Comparison of ENCODE assay signal across 24 cellular contexts in genomic region chr1:99748419-99748818, GRCh38. TPM values are rescaled to one million over a fixed set of nuclear protein-coding genes. Genes with fewer than 3 reads are reported as not detected.
DNase-seq lines count a peak whose midpoint lies in the region; ATAC-seq and TF ChIP-seq lines count a peak whose summit lies in the region.
"Had no signal": no experiment of that assay in that cellular context is flagged by ENCODE, and none has a peak within 500 bp of the region (broad histone marks: within the 10 kb centered on the region; RNA-seq: fewer than 3 reads in every experiment).

No MANE protein-coding gene starts in this region.

- WGBS in SK-N-SH (ENCODE audit: low lambda C conversion rate) = 50% methylated on average over 2 of the region's 2 CpGs

- H3K9me2 ChIP-seq in SK-N-SH = no peaks in the 10 kb centered on the region

- POLR2A ChIA-PET in SK-N-SH (lab: Yijun Ruan, JAX) = no interaction called here

- no peaks in the 10 kb centered on the region for H3K4me1 ChIP-seq in SK-N-SH (ENCODE audit: control insufficient read depth in 1 of 2, insufficient read depth in 2 of 2, low read depth in 1 of 2, low read length in 1 of 2)
- H3K4me1 ChIP-seq: neural progenitor cell had no signal

- H2AFZ ChIP-seq in SK-N-SH (ENCODE audit: low read depth) = no peak overlapping the region
- H2AFZ ChIP-seq: neural progenitor cell had no signal

- no peak overlapping the region for H3K4me2 ChIP-seq in SK-N-SH
- H3K4me2 ChIP-seq: KMS-11, neural progenitor cell had no signal

- TF ChIP-seq CTCF in SK-N-SH (IDR thresholded peaks at IDR 0.05) (no peak), fibroblast of villous mesenchyme (IDR thresholded peaks at IDR 0.05; ENCODE audit: insufficient read depth, low read depth, low read length) (no peak)

- CTCF ChIA-PET in SK-N-SH (lab: Yijun Ruan, JAX) = interaction anchor here (1.4 kb wide), 1 partner anchor 9 kb away, joined by 3 read pairs; no protein-coding TSS in a partner anchor

- H3K79me2 ChIP-seq in SK-N-SH (ENCODE audit: insufficient read depth) = no peaks in the 10 kb centered on the region

- H3K36me3 ChIP-seq in SK-N-SH (replicated peaks in 1 of 2; ENCODE audit: control insufficient read depth in 1 of 2, insufficient read depth in 2 of 2, low read length in 1 of 2) = no peaks in the 10 kb centered on the region
- H3K36me3 ChIP-seq: neural progenitor cell had no signal

- no peak for TF ChIP-seq EP300 in SK-N-SH (IDR thresholded peaks at IDR 0.05; ENCODE audit: borderline replicate concordance in 1 of 2, low read depth in 1 of 2, low read length in 1 of 2)

- TF ChIP-seq RAD21 in SK-N-SH (IDR thresholded peaks at IDR 0.05; ENCODE audit: low read length) = no peak

- H3K27me3 ChIP-seq in SK-N-SH (ENCODE audit: insufficient read depth) = no peaks in the 10 kb centered on the region
- H3K27me3 ChIP-seq: neural progenitor cell had no signal

- H3K4me3 ChIP-seq in SK-N-SH (ENCODE audit: low read depth in 2 of 2, low read length in 1 of 2) (no peak overlapping the region), fibroblast of villous mesenchyme (ENCODE audit: low read depth, low read length) (no peak overlapping the region)
- H3K4me3 ChIP-seq: neural progenitor cell had no signal

- H4K20me1 ChIP-seq in SK-N-SH (ENCODE audit: insufficient read depth) = no peaks in the 10 kb centered on the region

- H3K27ac ChIP-seq in SK-N-SH (ENCODE audit: low read depth in 2 of 2, low read length in 1 of 2) = no peak overlapping the region
- H3K27ac ChIP-seq: 22Rv1, KMS-11, neural progenitor cell had no signal

- H3K9me3 ChIP-seq in SK-N-SH = no peaks in the 10 kb centered on the region

- no peak for ATAC-seq in SK-N-SH treated with all-trans-retinoic acid at 6 μM for 48 hours
- no peak for ATAC-seq in stimulated activated naive CD8-positive, alpha-beta T cell treated with anti-CD3 and anti-CD28 coated beads, Interleukin-15, Interleukin-2, amounts not matched to agents 100 U/mL and 50 U/mL, for 24 hours
- ATAC-seq: activated CD4-positive, alpha-beta T cell treated with anti-CD3 and anti-CD28 coated beads for 36 hours; activated CD8-positive, alpha-beta T cell treated with anti-CD3 and anti-CD28 coated beads, Interleukin-2, amount 10 ng/mL, durations not matched to agents 7 days and 5 days; stimulated activated naive B cell treated with anti-CD40 and anti-IgM and Interleukin-4, amounts not matched to agents 10 μg/mL and 1 μg/mL and 100 μg/mL, for 72 hours had no signal

- DNase-seq in SK-N-SH = no peak
- DNase-seq in HuH-7 (ENCODE audit: low spot score) = peak; percentile 6
- DNase-seq in fibroblast of villous mesenchyme (ENCODE audit: low read depth) = peak; percentile 2
- peak; percentile 75 for DNase-seq in renal cortical epithelial cell (ENCODE audit: low read depth)
- DNase-seq in cerebellar nuclear complex (lab: John Stamatoyannopoulos, UW) = no peak
- no peak for DNase-seq in iPS-NIHi11 (ENCODE audit: low spot score)
- no peak for DNase-seq in stimulated activated naive CD8-positive, alpha-beta T cell treated with anti-CD3 and anti-CD28 coated beads, Interleukin-15, Interleukin-2, amounts not matched to agents 100 U/mL and 50 U/mL, for 24 hours
- DNase-seq: activated CD4-positive, alpha-beta T cell treated with anti-CD3 and anti-CD28 coated beads for 36 hours; activated CD8-positive, alpha-beta T cell treated with anti-CD3 and anti-CD28 coated beads, Interleukin-2, amount 10 ng/mL, durations not matched to agents 7 days and 5 days; activated effector memory CD4-positive, alpha-beta T cell treated with anti-CD3 and anti-CD28 coated beads, Interleukin-2, amount 50 U/mL, for 16 hours; activated naive CD8-positive, alpha-beta T cell treated with anti-CD3 and anti-CD28 coated beads, Interleukin-2, amount 10 ng/mL, durations not matched to agents 7 days and 5 days; CD4-positive, alpha-beta T cell; dermis blood vessel endothelial cell; DMS 273 treated with DMSO at 0.1 percent for 48 hours; H7; NCI-H146; NCI-H2107; NCI-H82; stimulated activated CD4-positive, alpha-beta T cell treated with anti-CD3 and anti-CD28 coated beads, Interleukin-15, amount 100 ng/mL, for 24 hours; stimulated activated naive B cell treated with anti-CD40 and anti-IgM and Interleukin-4, amounts not matched to agents 10 μg/mL and 1 μg/mL and 100 μg/mL, for 72 hours had no signal

- H3F3A ChIP-seq in SK-N-SH (replicated peaks; ENCODE audit: insufficient read depth) = peaks cover 7% of the 10 kb centered on the region

- H3K9ac ChIP-seq in SK-N-SH = no peak overlapping the region
- H3K9ac ChIP-seq: KMS-11, neural progenitor cell had no signal

TF ChIP-seq in SK-N-SH treated with all-trans-retinoic acid at 6 μM for 48 hours, 23 proteins besides CTCF, POLR2A, EP300 and RAD21:
- TF ChIP-seq TOX (CRISPR knock-in tag; IDR thresholded peaks at IDR 0.05; ENCODE audit: borderline replicate concordance) = no peak
- TF ChIP-seq ISL1 (CRISPR knock-in tag; IDR thresholded peaks at IDR 0.05) = peak; percentile 22; the same call in 1 of the 2 replicates
- no peak for TF ChIP-seq CSDC2 (CRISPR knock-in tag; IDR thresholded peaks at IDR 0.05)
- TF ChIP-seq CREB5 (CRISPR knock-in tag; IDR thresholded peaks at IDR 0.05; ENCODE audit: low read depth) = no peak
TF ChIP-seq in SK-N-SH treated with all-trans-retinoic acid at 6 μM for 48 hours: peak in this region for 1.

TF ChIP-seq in SK-N-SH, 30 proteins besides CTCF, POLR2A, EP300 and RAD21:
- TF ChIP-seq FOSL2 (IDR thresholded peaks at IDR 0.05; ENCODE audit: borderline replicate concordance, low read depth) = no peak
- TF ChIP-seq YY1 (IDR thresholded peaks at IDR 0.05; ENCODE audit: low read depth) = no peak
- TF ChIP-seq NRF1 (IDR thresholded peaks at IDR 0.05; ENCODE audit: low read depth, low read length) = no peak
- no peak for TF ChIP-seq FOXJ3 (CRISPR knock-in tag; IDR thresholded peaks at IDR 0.05)
- TF ChIP-seq MEF2A (IDR thresholded peaks at IDR 0.05; ENCODE audit: borderline replicate concordance, low read depth) = no peak
- no peak for TF ChIP-seq MAX (IDR thresholded peaks at IDR 0.05; ENCODE audit: low read depth)
- TF ChIP-seq SIN3A (IDR thresholded peaks at IDR 0.05; ENCODE audit: borderline replicate concordance, low read depth, low read length) = no peak

RNA-seq across cellular contexts. Expression of gene FRRS1, which starts 18.0 kb away (rescaled TPM):
- 1.9 and 2.7 TPM in 2 replicates for polyA plus RNA-seq in SK-N-SH (2012; rRNA removed)
- polyA plus RNA-seq in SK-N-SH (2012; cell fraction: cytosol; rRNA removed) = 1.8 and 2.3 TPM in 2 replicates
- 0.80 and 1.8 TPM in 2 replicates for polyA plus RNA-seq in SK-N-SH (2012; cell fraction: nucleus; rRNA removed)
- total RNA-seq in fibroblast of villous mesenchyme (17.7 and 20.7 TPM in 2 replicates), renal cortical epithelial cell (5.0 and 7.0 TPM in 2 replicates)

Comparison
In these comparisons a context has a peak if more than half of its experiments do, and no peak if none do; other contexts are left out.
1. DNase-seq: peak in HuH-7 (single experiment), fibroblast of villous mesenchyme (single experiment) and renal cortical epithelial cell (single experiment); none in SK-N-SH (single experiment), cerebellar nuclear complex (0 of 2), iPS-NIHi11 (single experiment) and stimulated activated naive CD8-positive, alpha-beta T cell treated with anti-CD3 and anti-CD28 coated beads, Interleukin-15, Interleukin-2, amounts not matched to agents 100 U/mL and 50 U/mL, for 24 hours (single experiment).